Comparison of ENCODE assay signal across 14 cellular contexts in the genomic region with DNA sequence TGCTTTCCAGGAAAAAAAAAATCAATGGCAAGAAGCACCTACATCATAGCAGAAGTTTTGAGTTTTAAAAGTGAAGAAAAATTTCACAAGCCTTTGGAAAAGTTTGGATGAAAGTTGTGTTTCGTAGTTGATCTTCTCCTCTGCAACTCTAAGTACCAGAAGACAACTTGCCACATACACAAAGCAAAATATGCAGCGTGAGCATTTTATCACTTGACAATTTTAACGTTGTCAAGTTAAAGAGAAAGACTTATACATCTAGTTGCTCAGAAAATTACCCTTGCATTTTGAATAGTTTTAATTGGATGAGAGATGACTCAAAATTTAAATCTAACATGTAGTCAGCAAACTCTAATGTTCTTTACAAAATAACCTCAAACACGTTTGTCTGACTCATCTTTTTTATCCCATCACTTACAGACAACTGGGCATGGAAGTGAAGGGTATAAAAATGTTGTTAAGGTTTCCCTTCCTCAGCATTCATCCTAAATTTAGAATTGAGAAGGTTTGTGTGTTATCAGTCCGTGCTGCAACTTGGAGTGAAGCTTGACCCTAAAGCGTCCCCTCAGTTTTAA.
"Had no signal": no experiment of that assay in that cellular context is flagged by ENCODE, and none has a peak within 500 bp of the region (broad histone marks: within the 10 kb centered on the region; RNA-seq: fewer than 3 reads in every experiment).

No MANE protein-coding gene starts in this region.

- H3K4me1 ChIP-seq: esophagus squamous epithelium, upper lobe of left lung had no signal

- H3K4me3 ChIP-seq: esophagus squamous epithelium, hepatocyte, upper lobe of left lung had no signal

- H3K4me2 ChIP-seq: hepatocyte had no signal

- FAIRE-seq: colon, TTC549 had no signal

- H3K9me3 Mint-ChIP-seq: activated naive CD4-positive, alpha-beta T cell treated with anti-CD3 and anti-CD28 coated beads, Interleukin-2, amount 50 U/mL, for 24 hours; neural crest cell had no signal

- H3K27me3 ChIP-seq: esophagus squamous epithelium, hepatocyte, upper lobe of left lung had no signal

- H3K79me2 ChIP-seq: hepatocyte had no signal

- H3K36me3 Mint-ChIP-seq: activated naive CD4-positive, alpha-beta T cell treated with anti-CD3 and anti-CD28 coated beads, Interleukin-2, amount 50 U/mL, for 24 hours had no signal

- H3K36me3 ChIP-seq: esophagus squamous epithelium, upper lobe of left lung had no signal

- H2AFZ ChIP-seq: hepatocyte had no signal

- DNase-seq: activated CD4-positive, alpha-beta T cell treated with anti-CD3 and anti-CD28 coated beads, Interleukin-2, amount 50 U/mL, for 1 hour; activated CD4-positive, CD25-positive, alpha-beta regulatory T cell; activated effector memory CD4-positive, alpha-beta T cell treated with Interleukin-2 at 50 U/mL for 16 hours; esophagus squamous epithelium; stimulated activated CD4-positive, alpha-beta T cell treated with anti-CD3 and anti-CD28 coated beads, Interleukin-15, amount 100 ng/mL, for 24 hours; stimulated activated CD4-positive, alpha-beta T cell treated with anti-CD3 and anti-CD28 coated beads, Interleukin-4, amount 100 ng/mL, for 24 hours; T-helper 2 cell had no signal

- H3K27ac ChIP-seq: esophagus squamous epithelium, hepatocyte, upper lobe of left lung had no signal

- H3K27ac Mint-ChIP-seq: activated naive CD4-positive, alpha-beta T cell treated with anti-CD3 and anti-CD28 coated beads, Interleukin-2, amount 50 U/mL, for 24 hours; stimulated activated naive CD8-positive, alpha-beta T cell treated with anti-CD3 and anti-CD28 coated beads, Interleukin-15, Interleukin-2, amounts not matched to agents 100 ng/mL and 50 ng/mL, for 24 hours had no signal

- H3K27me3 Mint-ChIP-seq: activated naive CD4-positive, alpha-beta T cell treated with anti-CD3 and anti-CD28 coated beads, Interleukin-2, amount 50 U/mL, for 24 hours; stimulated activated naive CD8-positive, alpha-beta T cell treated with anti-CD3 and anti-CD28 coated beads, Interleukin-15, Interleukin-2, amounts not matched to agents 100 ng/mL and 50 ng/mL, for 24 hours had no signal

- H3K9me3 ChIP-seq: esophagus squamous epithelium, upper lobe of left lung had no signal

- H3K4me1 Mint-ChIP-seq: activated naive CD4-positive, alpha-beta T cell treated with anti-CD3 and anti-CD28 coated beads, Interleukin-2, amount 50 U/mL, for 24 hours; neural crest cell had no signal

- H3K4me3 Mint-ChIP-seq: activated naive CD4-positive, alpha-beta T cell treated with anti-CD3 and anti-CD28 coated beads, Interleukin-2, amount 50 U/mL, for 24 hours; neural crest cell; stimulated activated naive CD8-positive, alpha-beta T cell treated with anti-CD3 and anti-CD28 coated beads, Interleukin-15, Interleukin-2, amounts not matched to agents 100 ng/mL and 50 ng/mL, for 24 hours had no signal
